1 cellular context compared by ENCODE assay signal in genomic region chr2:201642579-201643215, GRCh38.
TF ChIP-seq lines count a peak whose summit lies in the region.

No MANE protein-coding gene starts in this region.

TF ChIP-seq in HepG2, 621 proteins besides CTCF, POLR2A, EP300 and RAD21 (continued from another document and continues in another):
- TF ChIP-seq ZNF281 (CRISPR knock-in tag; IDR thresholded peaks at IDR 0.05; ENCODE audit: borderline replicate concordance) (peak; percentile 58; the same call in 1 of the 2 replicates), SATB2 (CRISPR knock-in tag; IDR thresholded peaks at IDR 0.05) (0 out of 2 replicates have a peak, but pooled peaks have one; percentile 81), MEF2D (CRISPR knock-in tag; IDR thresholded peaks at IDR 0.05) (0 out of 2 replicates have a peak, but pooled peaks have one; percentile 56), TGIF2 (CRISPR knock-in tag; IDR thresholded peaks at IDR 0.05) (0 out of 2 replicates have a peak, but pooled peaks have one; percentile 13), ZXDC (CRISPR knock-in tag; IDR thresholded peaks at IDR 0.05) (no peak), ZFP91 (CRISPR knock-in tag; IDR thresholded peaks at IDR 0.05; ENCODE audit: borderline replicate concordance) (peak; percentile 94), KDM5B (CRISPR knock-in tag; IDR thresholded peaks at IDR 0.05; ENCODE audit: borderline replicate concordance) (peak; percentile 94), THAP11 (CRISPR knock-in tag; IDR thresholded peaks at IDR 0.05) (peak; percentile 88), ZMAT3 (CRISPR knock-in tag; conservative IDR thresholded peaks at IDR 0.05) (peak; percentile 63; the same call in 1 of the 2 replicates), NFIB (CRISPR knock-in tag; IDR thresholded peaks at IDR 0.05; ENCODE audit: borderline replicate concordance) (no peak), ZNF574 (CRISPR knock-in tag; IDR thresholded peaks at IDR 0.05) (peak; percentile 81), ZNF776 (CRISPR knock-in tag; IDR thresholded peaks at IDR 0.05) (peak; percentile 74; the same call in 1 of the 2 replicates), ERF (CRISPR knock-in tag; IDR thresholded peaks at IDR 0.05) (peak; percentile 50; the same call in 1 of the 2 replicates), ZNF713 (CRISPR knock-in tag; IDR thresholded peaks at IDR 0.05) (no peak), ZNF276 (CRISPR knock-in tag; IDR thresholded peaks at IDR 0.05; ENCODE audit: low read depth) (peak; percentile 47; the same call in 1 of the 2 replicates), GTF3A (CRISPR knock-in tag; conservative IDR thresholded peaks at IDR 0.05) (no peak), KIAA2018 (CRISPR knock-in tag; IDR thresholded peaks at IDR 0.05; ENCODE audit: borderline replicate concordance) (0 out of 2 replicates have a peak, but pooled peaks have one; percentile 26), POLR2AphosphoS5 (IDR thresholded peaks at IDR 0.05; ENCODE audit: low read depth, low read length) (peak; percentile 91), ZBTB3 (CRISPR knock-in tag; IDR thresholded peaks at IDR 0.05; ENCODE audit: borderline replicate concordance, low read depth) (peak; percentile 18; the same call in 1 of the 2 replicates), ZNF788 (CRISPR knock-in tag; IDR thresholded peaks at IDR 0.05; ENCODE audit: borderline replicate concordance) (peak; percentile 73; the same call in 1 of the 2 replicates)
